ENCODE assay signal across 1 cellular context in genomic region chr7:129845972-129846327, GRCh38.
TF ChIP-seq lines count a peak whose summit lies in the region.

No MANE protein-coding gene starts in this region.

TF ChIP-seq in WTC11, 78 proteins besides CTCF, POLR2A, EP300 and RAD21 (continued from another document):
- TF ChIP-seq MLX (CRISPR knock-in tag; IDR thresholded peaks at IDR 0.05) = no peak
- TF ChIP-seq ZBTB21 (CRISPR knock-in tag; IDR thresholded peaks at IDR 0.05; ENCODE audit: borderline replicate concordance) = no peak
- TF ChIP-seq SP1 (CRISPR knock-in tag; conservative IDR thresholded peaks at IDR 0.05) = no peak
- no peak for TF ChIP-seq ZNF219 (CRISPR knock-in tag; IDR thresholded peaks at IDR 0.05; ENCODE audit: borderline replicate concordance)
- no peak for TF ChIP-seq ATF3 (CRISPR knock-in tag; conservative IDR thresholded peaks at IDR 0.05)
- TF ChIP-seq NR2C2 (CRISPR knock-in tag; IDR thresholded peaks at IDR 0.05) = no peak
- TF ChIP-seq TEAD4 (CRISPR knock-in tag; IDR thresholded peaks at IDR 0.05) = no peak
